In genomic region chr1:26409191-26409751, GRCh38 we compare ENCODE assay signal across 1 cellular context.
TF ChIP-seq lines count a peak whose summit lies in the region.

No MANE protein-coding gene starts in this region.

TF ChIP-seq in endothelial cell of umbilical vein, 7 proteins besides CTCF, POLR2A, EP300 and RAD21:
- TF ChIP-seq EZH2 (IDR thresholded peaks at IDR 0.05; ENCODE audit: borderline replicate concordance, low read depth, low read length, severe bottlenecking) (peak; percentile 74), FOS (IDR thresholded peaks at IDR 0.05; ENCODE audit: borderline replicate concordance, insufficient read depth, low read length) (no peak)
